ENCODE assay signal across 1 cellular context in the genomic region with DNA sequence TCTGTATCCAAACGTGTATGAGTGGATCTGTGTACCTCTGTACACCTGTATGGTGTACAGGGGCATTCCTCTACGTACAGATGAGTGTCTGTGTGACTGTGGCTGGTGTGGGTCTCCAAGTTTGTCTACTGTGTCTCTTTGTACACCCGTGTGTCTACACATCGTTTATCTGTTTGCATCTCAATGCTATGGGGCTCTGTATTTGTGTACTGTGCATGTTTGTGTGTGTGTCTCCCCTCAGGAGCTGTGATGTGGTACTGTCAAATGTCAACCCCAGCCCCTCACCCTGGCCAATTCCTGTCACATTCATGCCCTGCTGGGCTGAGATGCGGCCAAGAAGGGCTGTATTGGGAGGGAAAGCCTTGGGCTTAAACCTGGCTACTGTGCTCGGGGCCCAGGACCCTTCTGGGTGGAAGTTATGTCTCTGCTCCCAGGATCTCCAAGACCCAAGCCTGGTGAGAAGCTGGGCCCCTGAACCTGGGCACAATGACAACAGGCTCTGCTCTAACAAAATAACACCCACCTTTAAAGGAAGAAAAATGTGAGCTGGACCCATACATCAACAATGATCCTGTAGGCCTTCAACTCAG.
A peak's percentile ranks its signal among the peaks of the same experiment; 100 is the strongest.
TF ChIP-seq lines count a peak whose summit lies in the region.

No MANE protein-coding gene starts in this region.

TF ChIP-seq in HepG2, 621 proteins besides CTCF, POLR2A, EP300 and RAD21 (continued from another document):
- TF ChIP-seq, protein P1, sequence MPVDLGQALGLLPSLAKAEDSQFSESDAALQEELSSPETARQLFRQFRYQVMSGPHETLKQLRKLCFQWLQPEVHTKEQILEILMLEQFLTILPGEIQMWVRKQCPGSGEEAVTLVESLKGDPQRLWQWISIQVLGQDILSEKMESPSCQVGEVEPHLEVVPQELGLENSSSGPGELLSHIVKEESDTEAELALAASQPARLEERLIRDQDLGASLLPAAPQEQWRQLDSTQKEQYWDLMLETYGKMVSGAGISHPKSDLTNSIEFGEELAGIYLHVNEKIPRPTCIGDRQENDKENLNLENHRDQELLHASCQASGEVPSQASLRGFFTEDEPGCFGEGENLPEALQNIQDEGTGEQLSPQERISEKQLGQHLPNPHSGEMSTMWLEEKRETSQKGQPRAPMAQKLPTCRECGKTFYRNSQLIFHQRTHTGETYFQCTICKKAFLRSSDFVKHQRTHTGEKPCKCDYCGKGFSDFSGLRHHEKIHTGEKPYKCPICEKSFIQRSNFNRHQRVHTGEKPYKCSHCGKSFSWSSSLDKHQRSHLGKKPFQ (CRISPR knock-in tag; IDR thresholded peaks at IDR 0.05; ENCODE audit: insufficient replicate concordance): peak; percentile 28
- TF ChIP-seq TCF7 (IDR thresholded peaks at IDR 0.05; ENCODE audit: low read depth) (0 out of 2 replicates have a peak, but pooled peaks have one; percentile 1), ZFP82 (CRISPR knock-in tag; IDR thresholded peaks at IDR 0.05; ENCODE audit: borderline replicate concordance) (0 out of 2 replicates have a peak, but pooled peaks have one; percentile 37), ZNF251 (CRISPR knock-in tag; IDR thresholded peaks at IDR 0.05) (no peak), ZNF558 (CRISPR knock-in tag; IDR thresholded peaks at IDR 0.05; ENCODE audit: borderline replicate concordance) (no peak), ZNF329 (CRISPR knock-in tag; IDR thresholded peaks at IDR 0.05; ENCODE audit: low read depth) (0 out of 2 replicates have a peak, but pooled peaks have one; percentile 55), ZNF83 (CRISPR knock-in tag; IDR thresholded peaks at IDR 0.05; ENCODE audit: borderline replicate concordance) (peak; percentile 65; the same call in 1 of the 2 replicates), ZBTB7A (CRISPR knock-in tag; IDR thresholded peaks at IDR 0.05) (0 out of 2 replicates have a peak, but pooled peaks have one; percentile 48), ZNF550 (CRISPR knock-in tag; IDR thresholded peaks at IDR 0.05; ENCODE audit: borderline replicate concordance) (0 out of 2 replicates have a peak, but pooled peaks have one; percentile 49)
- TF ChIP-seq, protein P2, sequence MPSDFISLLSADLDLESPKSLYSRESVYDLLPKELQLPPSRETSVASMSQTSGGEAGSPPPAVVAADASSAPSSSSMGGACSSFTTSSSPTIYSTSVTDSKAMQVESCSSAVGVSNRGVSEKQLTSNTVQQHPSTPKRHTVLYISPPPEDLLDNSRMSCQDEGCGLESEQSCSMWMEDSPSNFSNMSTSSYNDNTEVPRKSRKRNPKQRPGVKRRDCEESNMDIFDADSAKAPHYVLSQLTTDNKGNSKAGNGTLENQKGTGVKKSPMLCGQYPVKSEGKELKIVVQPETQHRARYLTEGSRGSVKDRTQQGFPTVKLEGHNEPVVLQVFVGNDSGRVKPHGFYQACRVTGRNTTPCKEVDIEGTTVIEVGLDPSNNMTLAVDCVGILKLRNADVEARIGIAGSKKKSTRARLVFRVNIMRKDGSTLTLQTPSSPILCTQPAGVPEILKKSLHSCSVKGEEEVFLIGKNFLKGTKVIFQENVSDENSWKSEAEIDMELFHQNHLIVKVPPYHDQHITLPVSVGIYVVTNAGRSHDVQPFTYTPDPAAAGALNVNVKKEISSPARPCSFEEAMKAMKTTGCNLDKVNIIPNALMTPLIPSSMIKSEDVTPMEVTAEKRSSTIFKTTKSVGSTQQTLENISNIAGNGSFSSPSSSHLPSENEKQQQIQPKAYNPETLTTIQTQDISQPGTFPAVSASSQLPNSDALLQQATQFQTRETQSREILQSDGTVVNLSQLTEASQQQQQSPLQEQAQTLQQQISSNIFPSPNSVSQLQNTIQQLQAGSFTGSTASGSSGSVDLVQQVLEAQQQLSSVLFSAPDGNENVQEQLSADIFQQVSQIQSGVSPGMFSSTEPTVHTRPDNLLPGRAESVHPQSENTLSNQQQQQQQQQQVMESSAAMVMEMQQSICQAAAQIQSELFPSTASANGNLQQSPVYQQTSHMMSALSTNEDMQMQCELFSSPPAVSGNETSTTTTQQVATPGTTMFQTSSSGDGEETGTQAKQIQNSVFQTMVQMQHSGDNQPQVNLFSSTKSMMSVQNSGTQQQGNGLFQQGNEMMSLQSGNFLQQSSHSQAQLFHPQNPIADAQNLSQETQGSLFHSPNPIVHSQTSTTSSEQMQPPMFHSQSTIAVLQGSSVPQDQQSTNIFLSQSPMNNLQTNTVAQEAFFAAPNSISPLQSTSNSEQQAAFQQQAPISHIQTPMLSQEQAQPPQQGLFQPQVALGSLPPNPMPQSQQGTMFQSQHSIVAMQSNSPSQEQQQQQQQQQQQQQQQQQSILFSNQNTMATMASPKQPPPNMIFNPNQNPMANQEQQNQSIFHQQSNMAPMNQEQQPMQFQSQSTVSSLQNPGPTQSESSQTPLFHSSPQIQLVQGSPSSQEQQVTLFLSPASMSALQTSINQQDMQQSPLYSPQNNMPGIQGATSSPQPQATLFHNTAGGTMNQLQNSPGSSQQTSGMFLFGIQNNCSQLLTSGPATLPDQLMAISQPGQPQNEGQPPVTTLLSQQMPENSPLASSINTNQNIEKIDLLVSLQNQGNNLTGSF (CRISPR knock-in tag; IDR thresholded peaks at IDR 0.05): no peak
- TF ChIP-seq, protein P3, sequence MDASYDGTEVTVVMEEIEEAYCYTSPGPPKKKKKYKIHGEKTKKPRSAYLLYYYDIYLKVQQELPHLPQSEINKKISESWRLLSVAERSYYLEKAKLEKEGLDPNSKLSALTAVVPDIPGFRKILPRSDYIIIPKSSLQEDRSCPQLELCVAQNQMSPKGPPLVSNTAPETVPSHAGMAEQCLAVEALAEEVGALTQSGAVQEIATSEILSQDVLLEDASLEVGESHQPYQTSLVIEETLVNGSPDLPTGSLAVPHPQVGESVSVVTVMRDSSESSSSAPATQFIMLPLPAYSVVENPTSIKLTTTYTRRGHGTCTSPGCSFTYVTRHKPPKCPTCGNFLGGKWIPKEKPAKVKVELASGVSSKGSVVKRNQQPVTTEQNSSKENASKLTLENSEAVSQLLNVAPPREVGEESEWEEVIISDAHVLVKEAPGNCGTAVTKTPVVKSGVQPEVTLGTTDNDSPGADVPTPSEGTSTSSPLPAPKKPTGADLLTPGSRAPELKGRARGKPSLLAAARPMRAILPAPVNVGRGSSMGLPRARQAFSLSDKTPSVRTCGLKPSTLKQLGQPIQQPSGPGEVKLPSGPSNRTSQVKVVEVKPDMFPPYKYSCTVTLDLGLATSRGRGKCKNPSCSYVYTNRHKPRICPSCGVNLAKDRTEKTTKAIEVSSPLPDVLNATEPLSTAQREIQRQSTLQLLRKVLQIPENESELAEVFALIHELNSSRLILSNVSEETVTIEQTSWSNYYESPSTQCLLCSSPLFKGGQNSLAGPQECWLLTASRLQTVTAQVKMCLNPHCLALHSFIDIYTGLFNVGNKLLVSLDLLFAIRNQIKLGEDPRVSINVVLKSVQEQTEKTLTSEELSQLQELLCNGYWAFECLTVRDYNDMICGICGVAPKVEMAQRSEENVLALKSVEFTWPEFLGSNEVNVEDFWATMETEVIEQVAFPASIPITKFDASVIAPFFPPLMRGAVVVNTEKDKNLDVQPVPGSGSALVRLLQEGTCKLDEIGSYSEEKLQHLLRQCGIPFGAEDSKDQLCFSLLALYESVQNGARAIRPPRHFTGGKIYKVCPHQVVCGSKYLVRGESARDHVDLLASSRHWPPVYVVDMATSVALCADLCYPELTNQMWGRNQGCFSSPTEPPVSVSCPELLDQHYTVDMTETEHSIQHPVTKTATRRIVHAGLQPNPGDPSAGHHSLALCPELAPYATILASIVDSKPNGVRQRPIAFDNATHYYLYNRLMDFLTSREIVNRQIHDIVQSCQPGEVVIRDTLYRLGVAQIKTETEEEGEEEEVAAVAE (CRISPR knock-in tag; IDR thresholded peaks at IDR 0.05; ENCODE audit: borderline replicate concordance): no peak
- TF ChIP-seq, protein P4, sequence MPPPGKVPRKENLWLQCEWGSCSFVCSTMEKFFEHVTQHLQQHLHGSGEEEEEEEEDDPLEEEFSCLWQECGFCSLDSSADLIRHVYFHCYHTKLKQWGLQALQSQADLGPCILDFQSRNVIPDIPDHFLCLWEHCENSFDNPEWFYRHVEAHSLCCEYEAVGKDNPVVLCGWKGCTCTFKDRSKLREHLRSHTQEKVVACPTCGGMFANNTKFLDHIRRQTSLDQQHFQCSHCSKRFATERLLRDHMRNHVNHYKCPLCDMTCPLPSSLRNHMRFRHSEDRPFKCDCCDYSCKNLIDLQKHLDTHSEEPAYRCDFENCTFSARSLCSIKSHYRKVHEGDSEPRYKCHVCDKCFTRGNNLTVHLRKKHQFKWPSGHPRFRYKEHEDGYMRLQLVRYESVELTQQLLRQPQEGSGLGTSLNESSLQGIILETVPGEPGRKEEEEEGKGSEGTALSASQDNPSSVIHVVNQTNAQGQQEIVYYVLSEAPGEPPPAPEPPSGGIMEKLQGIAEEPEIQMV (CRISPR knock-in tag; IDR thresholded peaks at IDR 0.05; ENCODE audit: low read depth): 0 out of 2 replicates have a peak, but pooled peaks have one; percentile 53
